ENCODE assay signal across 11 cellular contexts in the genomic region with DNA sequence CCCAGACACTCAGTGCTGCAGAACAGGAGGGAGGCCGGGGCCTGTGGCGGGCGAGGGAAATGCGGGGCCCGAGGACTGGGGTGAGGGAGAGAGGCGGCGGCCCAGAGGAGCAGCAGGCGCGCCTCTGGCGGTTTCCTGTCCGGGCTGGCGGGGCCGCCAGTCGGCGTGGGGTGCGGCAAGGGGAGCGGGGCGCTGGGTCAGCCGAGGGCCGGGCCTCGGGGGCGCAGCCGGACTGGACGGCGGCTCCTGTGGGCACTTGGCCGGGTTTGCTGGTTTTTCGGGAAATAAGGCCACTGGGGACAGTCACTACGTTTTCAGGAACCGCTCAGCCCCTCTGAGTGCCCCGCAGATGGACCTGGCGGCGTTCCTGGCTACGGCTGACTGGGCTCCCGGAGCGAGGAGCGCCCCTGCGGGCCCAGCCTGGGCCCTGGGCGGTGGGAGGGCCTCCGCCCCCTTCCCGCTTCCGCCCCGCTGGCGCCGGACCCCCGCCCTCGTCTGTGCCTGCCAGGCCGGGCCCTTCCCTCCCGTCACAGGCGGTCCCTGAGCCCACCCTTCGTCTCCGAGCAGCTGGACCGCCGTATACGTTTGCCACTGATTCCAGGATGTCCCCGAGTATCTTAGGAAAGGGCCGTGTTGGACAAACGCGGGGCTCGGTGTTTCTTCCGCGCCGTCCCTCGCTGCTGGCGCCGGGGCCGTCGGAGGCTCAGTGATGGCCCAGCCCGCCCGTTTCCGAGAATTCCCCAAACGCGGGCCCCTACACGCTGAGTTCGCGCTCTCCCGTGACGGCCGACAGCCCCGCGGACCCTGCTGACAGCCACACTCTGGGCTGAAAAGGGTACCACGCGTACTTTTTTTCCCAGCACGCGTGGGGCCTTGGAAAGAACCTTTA.
DNase-seq lines count a peak whose midpoint lies in the region; ATAC-seq and TF ChIP-seq lines count a peak whose summit lies in the region.
"Had no signal": no experiment of that assay in that cellular context is flagged by ENCODE, and none has a peak within 500 bp of the region (broad histone marks: within the 10 kb centered on the region; RNA-seq: fewer than 3 reads in every experiment).

No MANE protein-coding gene starts in this region.

- H3K27me3 ChIP-seq in adrenal gland (no peaks in the 10 kb centered on the region), gastroesophageal sphincter (no peaks in the 10 kb centered on the region), muscle layer of colon (ENCODE audit: control insufficient read depth in 1 of 2, insufficient read depth in 2 of 2, low read length in 2 of 2) (no peaks in the 10 kb centered on the region), testis (no peaks in the 10 kb centered on the region)

- WGBS in adrenal gland, 4 donors = 34 to 48% (median 37%) methylated on average over 24 to 84 of the region's 84 CpGs
- WGBS in gastroesophageal sphincter (ENCODE audit: low coverage in 1 of 2), 2 donors = 16 to 20% methylated on average over 6 to 29 of the region's 84 CpGs
- WGBS in testis, 2 donors = 24 to 46% methylated on average over 17 to 66 of the region's 84 CpGs

- H3K27ac ChIP-seq in adrenal gland (peak overlapping the region in 4 of 5 donors; percentile 2 to 76 (median 39)), gastroesophageal sphincter (peak overlapping the region in 3 of 4 donors; percentile 70 to 83 (median 71)), muscle layer of colon (ENCODE audit: low read depth, low read length) (peak overlapping the region; percentile 44), testis (peak overlapping the region in 1 of 2 donors; percentile 42)

- intact Hi-C loops in adrenal gland (cut with DNase I) = loop anchor here in 1 of 2 donors (10.0 kb wide), 1 partner anchor 73 kb away; no protein-coding TSS in a partner anchor
- intact Hi-C loops in testis (cut with DNase I; ENCODE audit: low total_unique reads) = no loop called here

- TF ChIP-seq POLR2A in adrenal gland (IDR thresholded peaks at IDR 0.05) (no peak), gastroesophageal sphincter (IDR thresholded peaks at IDR 0.05) (no peak), testis (IDR thresholded peaks at IDR 0.05) (no peak)

- peak in 4 of 7 donors; percentile 26 to 60 (median 40) for DNase-seq in adrenal gland
- DNase-seq in testis = peak; percentile 23
- DNase-seq in cortex of kidney (lab: John Stamatoyannopoulos, UW) = no peak
- no peak for DNase-seq in NOMO-1 treated with dmso at 0.1 percent for 144 hours (lab: John Stamatoyannopoulos, UW; ENCODE audit: unreplicated experiment)
- DNase-seq in NCI-H128 (lab: John Stamatoyannopoulos, UW; ENCODE audit: unreplicated experiment) = no peak
- DNase-seq: Calu3, NCI-H1092 treated with DMSO at 0.1 percent for 48 hours, nucleus accumbens had no signal

- no peaks in the 10 kb centered on the region for H3K9me3 ChIP-seq in adrenal gland (replicated peaks in 1 of 3)
- H3K9me3 ChIP-seq in gastroesophageal sphincter = no peaks in the 10 kb centered on the region
- H3K9me3 ChIP-seq in muscle layer of colon (ENCODE audit: low read length) = no peaks in the 10 kb centered on the region
- no peaks in the 10 kb centered on the region for H3K9me3 ChIP-seq in testis

- peak overlapping the region; percentile 20 for H3K9ac ChIP-seq in muscle layer of colon (ENCODE audit: low read length)

- H3K4me1 ChIP-seq in adrenal gland (replicated peaks in 1 of 2) (no peaks in the 10 kb centered on the region), gastroesophageal sphincter (peaks cover 0 to 25% (median 11%) of the 10 kb centered on the region in 3 donors), muscle layer of colon (ENCODE audit: insufficient read depth, low read length) (peaks cover 4% of the 10 kb centered on the region), testis (no peaks in the 10 kb centered on the region)

- peak; percentile 81 for ATAC-seq in gastroesophageal sphincter
- no peak for ATAC-seq in GM19351 (IDR thresholded peaks at IDR 0.05; ENCODE audit: unreplicated experiment)

- H3K36me3 ChIP-seq in adrenal gland (replicated peaks in 1 of 2) (peaks cover 0 to 9% of the 10 kb centered on the region in 2 donors), gastroesophageal sphincter (peaks cover 0 to 22% of the 10 kb centered on the region in 2 donors), muscle layer of colon (ENCODE audit: insufficient read depth, low read length) (peaks cover 7% of the 10 kb centered on the region), testis (ENCODE audit: low read depth, missing control alignments) (no peaks in the 10 kb centered on the region)

- H3K4me3 ChIP-seq in adrenal gland (peak overlapping the region in 1 of 4 donors; percentile 41), gastroesophageal sphincter (peak overlapping the region; percentile 29 to 49), muscle layer of colon (ENCODE audit: low read depth in 1 of 2, low read length in 2 of 2) (peak overlapping the region; percentile 30 to 34), testis (peak overlapping the region; percentile 39 to 46)

- TF ChIP-seq CTCF in adrenal gland (IDR thresholded peaks at IDR 0.05) (no peak), gastroesophageal sphincter (IDR thresholded peaks at IDR 0.05) (peak in 2 of 4 experiments; percentile 26 to 38), testis (IDR thresholded peaks at IDR 0.05) (no peak)

- TF ChIP-seq EP300 in gastroesophageal sphincter (IDR thresholded peaks at IDR 0.05) = no peak

Comparison
In these comparisons a context has a peak if more than half of its experiments do, and no peak if none do; other contexts are left out.
1. DNase-seq: peak in adrenal gland (4 of 7) and testis (single experiment); none in cortex of kidney (single experiment), NOMO-1 treated with dmso at 0.1 percent for 144 hours (single experiment) and NCI-H128 (single experiment).